In genomic region chr20:4767084-4767483, GRCh38 we compare ENCODE assay signal across 1 cellular context.
TF ChIP-seq lines count a peak whose summit lies in the region.

No MANE protein-coding gene starts in this region.

TF ChIP-seq in K562, 482 proteins besides CTCF, POLR2A, EP300 and RAD21 (continued from another document):
- no peak for TF ChIP-seq ZNF280A (IDR thresholded peaks at IDR 0.05; ENCODE audit: low read depth, partially characterized antibody)
- no peak for TF ChIP-seq SNRNP70 (optimal IDR thresholded peaks at IDR 0.05; ENCODE audit: low read depth, low read length)
- no peak for TF ChIP-seq MED1 (CRISPR knock-in tag; IDR thresholded peaks at IDR 0.05; ENCODE audit: borderline replicate concordance)
- TF ChIP-seq CSDE1 (IDR thresholded peaks at IDR 0.05) = no peak
- peak; percentile 66; the same call in 1 of the 2 replicates for TF ChIP-seq PML (IDR thresholded peaks at IDR 0.05; ENCODE audit: low read length)
- TF ChIP-seq TRIM24 (IDR thresholded peaks at IDR 0.05) = 0 out of 4 replicates have a peak, but pooled peaks of 1 of the 2 experiments have one; percentile 32
- TF ChIP-seq ELF4 (CRISPR knock-in tag; IDR thresholded peaks at IDR 0.05) = peak; percentile 63; the same call in 1 of the 2 replicates
- peak; percentile 90 for TF ChIP-seq TAL1 (IDR thresholded peaks at IDR 0.05)
- peak; percentile 59 for TF ChIP-seq SOX6 (IDR thresholded peaks at IDR 0.05)
- TF ChIP-seq PPARD (CRISPR knock-in tag; IDR thresholded peaks at IDR 0.05) = no peak
- TF ChIP-seq STAG1 (CRISPR knock-in tag; IDR thresholded peaks at IDR 0.05; ENCODE audit: borderline replicate concordance) = no peak
- no peak for TF ChIP-seq ZNF445 (CRISPR knock-in tag; IDR thresholded peaks at IDR 0.05; ENCODE audit: low read depth)
- TF ChIP-seq CTBP1 (IDR thresholded peaks at IDR 0.05; ENCODE audit: borderline replicate concordance) = peak; percentile 62; the same call in 1 of the 2 replicates
- TF ChIP-seq DIDO1 (tag; IDR thresholded peaks at IDR 0.05; ENCODE audit: low read depth) = no peak
- TF ChIP-seq ZNF668 (CRISPR knock-in tag; IDR thresholded peaks at IDR 0.05) = no peak
- TF ChIP-seq ETS1 (conservative IDR thresholded peaks at IDR 0.05; ENCODE audit: control insufficient read depth, low read depth, low read length) = no peak
- peak; percentile 83 for TF ChIP-seq MTA2 (IDR thresholded peaks at IDR 0.05; ENCODE audit: low read depth)
